In the genomic region with DNA sequence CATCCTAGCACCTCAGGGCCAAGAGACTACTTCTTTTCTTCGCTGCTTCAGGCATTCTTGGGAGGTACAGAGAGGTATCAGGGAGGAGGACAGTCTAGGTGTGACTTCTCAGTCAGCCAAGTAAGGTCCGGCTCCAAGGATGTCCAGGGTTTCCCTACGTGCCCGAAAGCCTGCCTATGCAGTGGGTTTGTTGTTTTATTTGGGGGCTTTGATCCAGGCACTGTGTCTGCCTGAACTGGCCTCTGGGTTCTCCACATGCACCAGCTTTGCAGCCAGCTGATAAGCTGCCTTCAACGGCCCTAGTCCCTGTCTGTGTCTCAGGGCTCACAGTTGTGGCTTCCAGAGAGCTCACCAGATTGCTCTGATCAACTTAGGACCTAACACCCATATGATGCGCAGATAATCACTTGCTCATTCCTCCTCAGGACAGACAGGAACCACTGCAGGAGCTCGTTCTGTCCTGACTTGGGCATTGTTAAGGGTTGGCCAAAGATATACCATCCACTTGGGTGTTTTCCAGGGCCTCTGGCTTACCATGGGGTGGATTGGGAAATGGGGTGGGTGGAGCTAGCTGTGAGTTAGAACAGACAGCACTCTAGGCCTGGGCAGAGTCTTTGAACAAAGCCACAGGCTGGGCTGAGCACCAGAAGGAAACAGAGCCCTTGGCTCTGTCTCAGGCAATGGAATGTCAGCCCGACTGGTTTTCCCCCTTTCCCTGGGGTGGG, we compare ENCODE assay signal across 9 cellular contexts. TPM values are rescaled to one million over a fixed set of nuclear protein-coding genes. Genes with fewer than 3 reads are reported as not detected.
DNase-seq lines count a peak whose midpoint lies in the region; ATAC-seq and TF ChIP-seq lines count a peak whose summit lies in the region.
"Had no signal": no experiment of that assay in that cellular context is flagged by ENCODE, and none has a peak within 500 bp of the region (broad histone marks: within the 10 kb centered on the region; RNA-seq: fewer than 3 reads in every experiment).

No MANE protein-coding gene starts in this region.

- no peaks in the 10 kb centered on the region for H3K27me3 Mint-ChIP-seq in natural killer cell (ENCODE audit: low read depth in 2 of 2)

- no peak overlapping the region for H3K56ac ChIP-seq in mesendoderm (ENCODE audit: low read length)

- H2BK15ac ChIP-seq in mesendoderm (replicated peaks; ENCODE audit: low read depth) = no peak overlapping the region

- peaks cover 3% of the 10 kb centered on the region for H3K4me1 ChIP-seq in mesendoderm (ENCODE audit: control insufficient read depth, low read depth, low read length)

- H2AK5ac ChIP-seq in mesendoderm (ENCODE audit: low read length) = no peak overlapping the region

- WGBS in mesendoderm (ENCODE audit: extremely low coverage, insufficient coverage, low lambda C conversion rate) = no CpG with 5 or more reads among the region's 8 CpGs

- H3K4me2 ChIP-seq in mesendoderm (ENCODE audit: low read length) = no peak overlapping the region

- H3K27me3 ChIP-seq in mesendoderm (ENCODE audit: insufficient read depth, low read length, poor library complexity) = no peaks in the 10 kb centered on the region

- no peaks in the 10 kb centered on the region for H3K4me1 Mint-ChIP-seq in natural killer cell
- H3K4me1 Mint-ChIP-seq: activated B cell treated with CpG ODN at 0.5 μM for 24 hours had no signal

- H3K18ac ChIP-seq in mesendoderm (ENCODE audit: low read length) = no peak overlapping the region

- H3K79me1 ChIP-seq in mesendoderm (ENCODE audit: low read length) = peaks cover 3% of the 10 kb centered on the region

- ATAC-seq in Right ventricle myocardium inferior (peak; percentile 86), GM19452 (IDR thresholded peaks at IDR 0.05; ENCODE audit: unreplicated experiment) (no peak), HG02884 (IDR thresholded peaks at IDR 0.05; ENCODE audit: unreplicated experiment) (no peak), natural killer cell (no peak), HG03135 (IDR thresholded peaks at IDR 0.05; ENCODE audit: unreplicated experiment) (no peak)

- H3K4me3 ChIP-seq in epithelial cell of esophagus (ENCODE audit: low read length) = no peak overlapping the region
- no peak overlapping the region for H3K4me3 ChIP-seq in mesendoderm (ENCODE audit: low read length)

- H3K27ac Mint-ChIP-seq in natural killer cell = no peak overlapping the region
- H3K27ac Mint-ChIP-seq: activated B cell treated with CpG ODN at 0.5 μM for 24 hours had no signal

- no peak overlapping the region for H3K23ac ChIP-seq in mesendoderm (ENCODE audit: low read length)

- intact Hi-C loops in Right ventricle myocardium inferior (cut with DNase I) = no loop called here
- intact Hi-C loops in cardiac septum (cut with DNase I) = no loop called here
- intact Hi-C loops in natural killer cell (cut with micrococcal nuclease) = no loop called here

- no peak overlapping the region for H2BK120ac ChIP-seq in mesendoderm (ENCODE audit: low read depth, low read length)

- no peaks in the 10 kb centered on the region for H3K36me3 Mint-ChIP-seq in natural killer cell

- H4K8ac ChIP-seq in mesendoderm (ENCODE audit: low read depth, low read length) = no peak overlapping the region

- no peak overlapping the region for H3K9ac ChIP-seq in mesendoderm (ENCODE audit: low read length)

- H3K4me3 Mint-ChIP-seq in natural killer cell = no peak overlapping the region
- H3K4me3 Mint-ChIP-seq: activated B cell treated with CpG ODN at 0.5 μM for 24 hours had no signal

- no peak for TF ChIP-seq CTCF in epithelial cell of esophagus (IDR thresholded peaks at IDR 0.05; ENCODE audit: insufficient read depth, low read depth, low read length, missing control alignments)
- no peak for TF ChIP-seq CTCF in natural killer cell (IDR thresholded peaks at IDR 0.05)

- no peaks in the 10 kb centered on the region for H3K9me3 Mint-ChIP-seq in natural killer cell
- H3K9me3 Mint-ChIP-seq: activated B cell treated with CpG ODN at 0.5 μM for 24 hours had no signal

- H2BK5ac ChIP-seq in mesendoderm (ENCODE audit: low read length) = no peak overlapping the region

- no peaks in the 10 kb centered on the region for H3K79me2 ChIP-seq in mesendoderm (ENCODE audit: control insufficient read depth, insufficient read depth, low read length)

- H3K4ac ChIP-seq in mesendoderm (ENCODE audit: low read depth, low read length) = no peak overlapping the region

- DNase-seq in Right ventricle myocardium inferior (ENCODE audit: missing footprints) = no peak
- no peak for DNase-seq in cardiac septum (ENCODE audit: low spot score)
- DNase-seq in epithelial cell of esophagus (ENCODE audit: low read depth) = peak; percentile 94
- DNase-seq in mesendoderm = peak; percentile 55
- no peak for DNase-seq in natural killer cell
- DNase-seq: activated B cell treated with CpG ODN at 0.5 μM for 24 hours had no signal

- no peak overlapping the region for H4K5ac ChIP-seq in mesendoderm (ENCODE audit: low read length)

- no peak overlapping the region for H3K27ac ChIP-seq in mesendoderm (ENCODE audit: low read depth, low read length)

- no peaks in the 10 kb centered on the region for H3K36me3 ChIP-seq in mesendoderm (ENCODE audit: control insufficient read depth, insufficient read depth, low read length)

RNA-seq across cellular contexts. Expression of a gene that starts 45.5 kb away (rescaled TPM):
- total RNA-seq in Right ventricle myocardium inferior = not detected
- not detected for total RNA-seq in cardiac septum
- 0.31 TPM for polyA plus RNA-seq in mesendoderm (2013, experiment 1 of 2)
- polyA plus RNA-seq in mesendoderm (2013, experiment 2 of 2) = 0.22 TPM
- under 1 TPM in 1 of 3 donors, not detected in 2; 0.68 TPM for total RNA-seq in natural killer cell
- total RNA-seq: activated B cell treated with CpG ODN at 0.5 μM for 24 hours had no signal

Comparison
In these comparisons a context has a peak if more than half of its experiments do, and no peak if none do; other contexts are left out.
1. DNase-seq: peak in epithelial cell of esophagus (single experiment) and mesendoderm (single experiment); none in Right ventricle myocardium inferior (single experiment), cardiac septum (single experiment) and natural killer cell (single experiment).